Comparison of ENCODE assay signal across 1 cellular context in the genomic region with DNA sequence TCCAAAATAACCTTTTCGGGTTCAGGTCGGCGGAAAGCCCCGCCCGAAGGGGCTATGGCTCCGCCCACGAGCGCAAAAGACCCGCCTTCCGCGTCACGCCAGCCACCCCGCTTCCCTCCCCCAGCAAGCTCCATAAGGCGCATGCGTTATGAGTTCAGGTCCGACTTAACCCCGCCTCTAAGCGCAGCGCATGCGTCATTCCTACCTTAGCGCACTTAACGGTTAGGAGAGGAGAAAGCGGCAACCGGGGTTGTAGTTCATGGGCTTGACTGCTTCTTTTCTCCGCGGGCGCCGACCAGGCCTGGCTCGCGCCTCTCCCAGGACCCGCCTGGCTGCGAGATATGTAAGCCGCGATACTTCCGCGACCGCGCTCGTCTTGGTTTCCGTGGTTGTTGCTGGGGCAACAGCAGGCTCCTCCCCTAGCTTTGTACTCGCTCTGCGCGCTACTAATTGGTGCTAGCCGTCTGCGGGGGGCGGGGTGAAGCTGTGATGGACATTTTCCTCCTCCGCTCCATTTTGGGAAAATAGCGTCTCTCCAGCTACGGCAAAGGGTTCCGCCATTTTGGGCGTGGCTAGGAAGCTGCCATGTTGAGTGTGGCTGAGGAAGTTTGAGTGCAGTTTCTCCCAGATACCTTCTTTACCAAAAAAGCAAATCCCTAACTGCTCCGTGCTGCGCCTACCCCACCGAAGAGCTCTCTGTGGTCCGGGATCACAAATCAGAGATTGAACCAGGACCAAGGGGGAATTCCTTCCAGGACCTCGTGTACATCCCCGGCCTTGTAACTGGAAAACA.
TF ChIP-seq lines count a peak whose summit lies in the region.

A gene with protein sequence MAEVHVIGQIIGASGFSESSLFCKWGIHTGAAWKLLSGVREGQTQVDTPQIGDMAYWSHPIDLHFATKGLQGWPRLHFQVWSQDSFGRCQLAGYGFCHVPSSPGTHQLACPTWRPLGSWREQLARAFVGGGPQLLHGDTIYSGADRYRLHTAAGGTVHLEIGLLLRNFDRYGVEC (minus strand): TSS at position 397 of the 793 bp plus-strand sequence. CDS start 630 bp downstream, outside the sequence.

TF ChIP-seq in GM23338, 12 proteins besides CTCF, POLR2A, EP300 and RAD21:
- TF ChIP-seq JUNB (IDR thresholded peaks at IDR 0.05; ENCODE audit: unreplicated experiment) (no peak), NANOG (IDR thresholded peaks at IDR 0.05; ENCODE audit: borderline replicate concordance) (no peak), POLR2AphosphoS5 (IDR thresholded peaks at IDR 0.05; ENCODE audit: low read depth) (peak; percentile 74), STAT1 (IDR thresholded peaks at IDR 0.05; ENCODE audit: unreplicated experiment) (no peak), ZNF114 (CRISPR knock-in tag; IDR thresholded peaks at IDR 0.05) (no peak), CREB1 (CRISPR knock-in tag; IDR thresholded peaks at IDR 0.05; ENCODE audit: low read depth) (peak; percentile 82)
- TF ChIP-seq, protein P1, sequence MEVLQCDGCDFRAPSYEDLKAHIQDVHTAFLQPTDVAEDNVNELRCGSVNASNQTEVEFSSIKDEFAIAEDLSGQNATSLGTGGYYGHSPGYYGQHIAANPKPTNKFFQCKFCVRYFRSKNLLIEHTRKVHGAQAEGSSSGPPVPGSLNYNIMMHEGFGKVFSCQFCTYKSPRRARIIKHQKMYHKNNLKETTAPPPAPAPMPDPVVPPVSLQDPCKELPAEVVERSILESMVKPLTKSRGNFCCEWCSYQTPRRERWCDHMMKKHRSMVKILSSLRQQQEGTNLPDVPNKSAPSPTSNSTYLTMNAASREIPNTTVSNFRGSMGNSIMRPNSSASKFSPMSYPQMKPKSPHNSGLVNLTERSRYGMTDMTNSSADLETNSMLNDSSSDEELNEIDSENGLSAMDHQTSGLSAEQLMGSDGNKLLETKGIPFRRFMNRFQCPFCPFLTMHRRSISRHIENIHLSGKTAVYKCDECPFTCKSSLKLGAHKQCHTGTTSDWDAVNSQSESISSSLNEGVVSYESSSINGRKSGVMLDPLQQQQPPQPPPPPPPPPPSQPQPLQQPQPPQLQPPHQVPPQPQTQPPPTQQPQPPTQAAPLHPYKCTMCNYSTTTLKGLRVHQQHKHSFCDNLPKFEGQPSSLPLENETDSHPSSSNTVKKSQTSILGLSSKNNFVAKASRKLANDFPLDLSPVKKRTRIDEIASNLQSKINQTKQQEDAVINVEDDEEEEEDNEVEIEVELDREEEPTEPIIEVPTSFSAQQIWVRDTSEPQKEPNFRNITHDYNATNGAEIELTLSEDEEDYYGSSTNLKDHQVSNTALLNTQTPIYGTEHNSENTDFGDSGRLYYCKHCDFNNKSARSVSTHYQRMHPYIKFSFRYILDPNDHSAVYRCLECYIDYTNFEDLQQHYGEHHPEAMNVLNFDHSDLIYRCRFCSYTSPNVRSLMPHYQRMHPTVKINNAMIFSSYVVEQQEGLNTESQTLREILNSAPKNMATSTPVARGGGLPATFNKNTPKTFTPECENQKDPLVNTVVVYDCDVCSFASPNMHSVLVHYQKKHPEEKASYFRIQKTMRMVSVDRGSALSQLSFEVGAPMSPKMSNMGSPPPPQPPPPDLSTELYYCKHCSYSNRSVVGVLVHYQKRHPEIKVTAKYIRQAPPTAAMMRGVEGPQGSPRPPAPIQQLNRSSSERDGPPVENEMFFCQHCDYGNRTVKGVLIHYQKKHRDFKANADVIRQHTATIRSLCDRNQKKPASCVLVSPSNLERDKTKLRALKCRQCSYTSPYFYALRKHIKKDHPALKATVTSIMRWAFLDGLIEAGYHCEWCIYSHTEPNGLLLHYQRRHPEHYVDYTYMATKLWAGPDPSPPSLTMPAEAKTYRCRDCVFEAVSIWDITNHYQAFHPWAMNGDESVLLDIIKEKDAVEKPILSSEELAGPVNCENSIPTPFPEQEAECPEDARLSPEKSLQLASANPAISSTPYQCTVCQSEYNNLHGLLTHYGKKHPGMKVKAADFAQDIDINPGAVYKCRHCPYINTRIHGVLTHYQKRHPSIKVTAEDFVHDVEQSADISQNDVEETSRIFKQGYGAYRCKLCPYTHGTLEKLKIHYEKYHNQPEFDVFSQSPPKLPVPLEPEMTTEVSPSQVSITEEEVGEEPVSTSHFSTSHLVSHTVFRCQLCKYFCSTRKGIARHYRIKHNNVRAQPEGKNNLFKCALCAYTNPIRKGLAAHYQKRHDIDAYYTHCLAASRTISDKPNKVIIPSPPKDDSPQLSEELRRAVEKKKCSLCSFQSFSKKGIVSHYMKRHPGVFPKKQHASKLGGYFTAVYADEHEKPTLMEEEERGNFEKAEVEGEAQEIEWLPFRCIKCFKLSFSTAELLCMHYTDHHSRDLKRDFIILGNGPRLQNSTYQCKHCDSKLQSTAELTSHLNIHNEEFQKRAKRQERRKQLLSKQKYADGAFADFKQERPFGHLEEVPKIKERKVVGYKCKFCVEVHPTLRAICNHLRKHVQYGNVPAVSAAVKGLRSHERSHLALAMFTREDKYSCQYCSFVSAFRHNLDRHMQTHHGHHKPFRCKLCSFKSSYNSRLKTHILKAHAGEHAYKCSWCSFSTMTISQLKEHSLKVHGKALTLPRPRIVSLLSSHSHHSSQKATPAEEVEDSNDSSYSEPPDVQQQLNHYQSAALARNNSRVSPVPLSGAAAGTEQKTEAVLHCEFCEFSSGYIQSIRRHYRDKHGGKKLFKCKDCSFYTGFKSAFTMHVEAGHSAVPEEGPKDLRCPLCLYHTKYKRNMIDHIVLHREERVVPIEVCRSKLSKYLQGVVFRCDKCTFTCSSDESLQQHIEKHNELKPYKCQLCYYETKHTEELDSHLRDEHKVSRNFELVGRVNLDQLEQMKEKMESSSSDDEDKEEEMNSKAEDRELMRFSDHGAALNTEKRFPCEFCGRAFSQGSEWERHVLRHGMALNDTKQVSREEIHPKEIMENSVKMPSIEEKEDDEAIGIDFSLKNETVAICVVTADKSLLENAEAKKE (CRISPR knock-in tag; IDR thresholded peaks at IDR 0.05): no peak
- TF ChIP-seq, protein P2, sequence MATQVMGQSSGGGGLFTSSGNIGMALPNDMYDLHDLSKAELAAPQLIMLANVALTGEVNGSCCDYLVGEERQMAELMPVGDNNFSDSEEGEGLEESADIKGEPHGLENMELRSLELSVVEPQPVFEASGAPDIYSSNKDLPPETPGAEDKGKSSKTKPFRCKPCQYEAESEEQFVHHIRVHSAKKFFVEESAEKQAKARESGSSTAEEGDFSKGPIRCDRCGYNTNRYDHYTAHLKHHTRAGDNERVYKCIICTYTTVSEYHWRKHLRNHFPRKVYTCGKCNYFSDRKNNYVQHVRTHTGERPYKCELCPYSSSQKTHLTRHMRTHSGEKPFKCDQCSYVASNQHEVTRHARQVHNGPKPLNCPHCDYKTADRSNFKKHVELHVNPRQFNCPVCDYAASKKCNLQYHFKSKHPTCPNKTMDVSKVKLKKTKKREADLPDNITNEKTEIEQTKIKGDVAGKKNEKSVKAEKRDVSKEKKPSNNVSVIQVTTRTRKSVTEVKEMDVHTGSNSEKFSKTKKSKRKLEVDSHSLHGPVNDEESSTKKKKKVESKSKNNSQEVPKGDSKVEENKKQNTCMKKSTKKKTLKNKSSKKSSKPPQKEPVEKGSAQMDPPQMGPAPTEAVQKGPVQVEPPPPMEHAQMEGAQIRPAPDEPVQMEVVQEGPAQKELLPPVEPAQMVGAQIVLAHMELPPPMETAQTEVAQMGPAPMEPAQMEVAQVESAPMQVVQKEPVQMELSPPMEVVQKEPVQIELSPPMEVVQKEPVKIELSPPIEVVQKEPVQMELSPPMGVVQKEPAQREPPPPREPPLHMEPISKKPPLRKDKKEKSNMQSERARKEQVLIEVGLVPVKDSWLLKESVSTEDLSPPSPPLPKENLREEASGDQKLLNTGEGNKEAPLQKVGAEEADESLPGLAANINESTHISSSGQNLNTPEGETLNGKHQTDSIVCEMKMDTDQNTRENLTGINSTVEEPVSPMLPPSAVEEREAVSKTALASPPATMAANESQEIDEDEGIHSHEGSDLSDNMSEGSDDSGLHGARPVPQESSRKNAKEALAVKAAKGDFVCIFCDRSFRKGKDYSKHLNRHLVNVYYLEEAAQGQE (IDR thresholded peaks at IDR 0.05; ENCODE audit: unreplicated experiment): no peak
